In genomic region chr20:13284830-13285229, GRCh38 we compare ENCODE assay signal across 2 cellular contexts.
TF ChIP-seq lines count a peak whose summit lies in the region.

No MANE protein-coding gene starts in this region.

TF ChIP-seq in HEK293, 187 proteins besides CTCF, POLR2A, EP300 and RAD21 (continued from another document):
- TF ChIP-seq PRDM4 (tag by site-specific recombination; IDR thresholded peaks at IDR 0.05), result peak; percentile 63
- no peak for TF ChIP-seq PBX3 (CRISPR knock-in tag; IDR thresholded peaks at IDR 0.05)
- 0 out of 2 replicates have a peak, but pooled peaks have one; percentile 17 for TF ChIP-seq BCL11A (tag by site-specific recombination; IDR thresholded peaks at IDR 0.05; ENCODE audit: low read depth)
- TF ChIP-seq ZNF311 (tag by site-specific recombination; IDR thresholded peaks at IDR 0.05; ENCODE audit: borderline replicate concordance), result no peak
- TF ChIP-seq ZNF341 (tag by site-specific recombination; IDR thresholded peaks at IDR 0.05; ENCODE audit: low read depth), result no peak
- TF ChIP-seq GLIS1 (tag by site-specific recombination; IDR thresholded peaks at IDR 0.05), result peak; percentile 89
- no peak for TF ChIP-seq ZNF24 (tag by site-specific recombination; IDR thresholded peaks at IDR 0.05)
- TF ChIP-seq AEBP2 (tag by site-specific recombination; IDR thresholded peaks at IDR 0.05; ENCODE audit: borderline replicate concordance), result no peak
- TF ChIP-seq ZNF645 (tag by site-specific recombination; IDR thresholded peaks at IDR 0.05), result no peak
- TF ChIP-seq ZFP37 (tag by site-specific recombination; IDR thresholded peaks at IDR 0.05), result no peak
- TF ChIP-seq ZBTB44 (tag by site-specific recombination; IDR thresholded peaks at IDR 0.05), result 0 out of 2 replicates have a peak, but pooled peaks have one; percentile 16
TF ChIP-seq in HEK293: peak in this region for 6.

TF ChIP-seq in WTC11, 78 proteins besides CTCF, POLR2A, EP300 and RAD21 (continued from another document):
- TF ChIP-seq ZBTB43 (CRISPR knock-in tag; IDR thresholded peaks at IDR 0.05) (no peak), ZNF512 (CRISPR knock-in tag; IDR thresholded peaks at IDR 0.05; ENCODE audit: borderline replicate concordance) (no peak), NR1H2 (CRISPR knock-in tag; IDR thresholded peaks at IDR 0.05) (no peak), ZMAT4 (CRISPR knock-in tag; IDR thresholded peaks at IDR 0.05) (no peak), NR3C1 (CRISPR knock-in tag; conservative IDR thresholded peaks at IDR 0.05; ENCODE audit: low read depth) (no peak), SMAD3 (CRISPR knock-in tag; IDR thresholded peaks at IDR 0.05; ENCODE audit: borderline replicate concordance) (no peak)
